16 cellular contexts compared by ENCODE assay signal in genomic region chr15:51814616-51815015, GRCh38.
"Had no signal": no experiment of that assay in that cellular context is flagged by ENCODE, and none has a peak within 500 bp of the region (broad histone marks: within the 10 kb centered on the region; RNA-seq: fewer than 3 reads in every experiment).

No MANE protein-coding gene starts in this region.

- H3K36me3 ChIP-seq: breast epithelium, neural progenitor cell, ovary, thoracic aorta had no signal

- H3K4me1 ChIP-seq: breast epithelium, gastroesophageal sphincter, neural progenitor cell had no signal

- H3K4me3 ChIP-seq: breast epithelium, gastroesophageal sphincter, neural progenitor cell, ovary, thoracic aorta had no signal

- H3K27me3 ChIP-seq: breast epithelium, gastroesophageal sphincter, neural progenitor cell, ovary had no signal

- DNase-seq: activated CD4-positive, alpha-beta T cell treated with anti-CD3 and anti-CD28 coated beads, Interleukin-2, amount 10 ng/mL, durations not matched to agents 7 days and 5 days; activated CD4-positive, CD25-positive, alpha-beta regulatory T cell; activated gamma-delta T cell treated with Interleukin-2 at 50 U/mL for 16 hours; activated naive CD8-positive, alpha-beta T cell treated with anti-CD3 and anti-CD28 coated beads for 36 hours; endodermal cell; left colon; naive B cell; ovary; stimulated activated CD4-positive, alpha-beta T cell treated with anti-CD3 and anti-CD28 coated beads, Interleukin-12 subunit alpha, Interleukin-12 subunit beta, amount 100 ng/mL, for 4 hours; stimulated activated CD4-positive, alpha-beta T cell treated with anti-CD3 and anti-CD28 coated beads, Interleukin-2, amount 100 ng/mL, for 24 hours; T-helper 2 cell had no signal

- H3K27ac ChIP-seq: breast epithelium, gastroesophageal sphincter, neural progenitor cell, ovary, thoracic aorta had no signal

- H3K9me3 ChIP-seq: breast epithelium, gastroesophageal sphincter, ovary, thoracic aorta had no signal

- ATAC-seq: gastroesophageal sphincter, left colon, sciatic nerve had no signal
